Comparison of ENCODE assay signal across 8 cellular contexts in the genomic region with DNA sequence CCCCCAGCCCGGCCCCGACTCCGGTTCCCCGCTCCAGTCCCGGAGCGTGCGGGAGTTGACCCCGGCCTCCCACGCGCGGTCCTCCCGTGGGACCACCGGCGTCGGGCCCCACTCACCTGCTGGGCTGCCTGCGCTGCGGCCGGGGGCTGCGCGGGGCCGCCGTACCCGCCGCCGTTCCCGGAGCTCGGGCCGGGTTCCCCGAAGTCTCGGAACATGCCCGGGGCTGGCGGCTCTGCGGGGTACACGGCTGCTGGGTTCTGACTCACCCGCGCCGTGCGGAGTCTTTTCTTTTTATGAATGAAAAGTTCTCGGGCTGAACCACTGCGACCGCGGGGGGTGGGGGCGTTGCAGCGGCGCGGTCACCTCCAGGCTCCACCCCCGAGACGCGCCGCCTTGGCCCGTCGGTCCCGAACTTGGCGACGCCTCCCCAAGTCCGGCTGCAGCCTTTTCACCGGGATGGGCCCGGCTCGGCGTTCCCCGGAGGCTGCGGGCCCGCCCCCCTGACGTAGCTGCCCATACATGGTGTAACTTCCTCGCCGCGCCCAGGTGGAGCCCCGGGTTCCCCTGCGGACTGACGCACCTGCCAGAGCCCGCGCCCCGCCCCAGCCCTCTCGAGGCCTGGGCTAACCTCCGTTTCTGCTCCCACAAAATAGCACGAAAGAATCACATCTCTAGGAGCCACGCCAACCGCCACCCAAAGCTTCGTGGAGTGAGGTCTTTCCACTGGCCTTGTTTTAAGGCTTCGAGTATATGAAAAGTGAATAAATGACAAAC. TPM values are rescaled to one million over a fixed set of nuclear protein-coding genes. Genes with fewer than 3 reads are reported as not detected.
DNase-seq lines count a peak whose midpoint lies in the region; ATAC-seq and FAIRE-seq lines count a peak whose summit lies in the region.

A gene (minus strand): TSS at position 264 of the 774 bp plus-strand sequence. CDS start 49 bp downstream, at position 215.

- H3K27ac ChIP-seq in SJCRH30 (peak within 1 kb of the TSS; percentile 12; the same call in 1 of the 2 replicates), substantia nigra (ENCODE audit: low read depth, low read length, poor library complexity, severe bottlenecking) (peak within 1 kb of the TSS; percentile 17)

- peak within 1 kb of the TSS; percentile 59 for H3K4me3 ChIP-seq in SJCRH30

- in situ Hi-C loops in Caki2 (cut with HindIII; ENCODE audit: low pct_unique_long_range_greater_than_20kb, low sequenced_read_pairs): no loop called here

- no peak for FAIRE-seq in frontal cortex (lab: Jason Lieb, UNC)

- H3K9me3 ChIP-seq in SJCRH30 (replicated peaks): no peaks in the 10 kb centered on the region

- no peaks in the 10 kb centered on the region for H3K36me3 ChIP-seq in SJCRH30

- H3K4me1 ChIP-seq in SJCRH30: peaks cover 36% of the 10 kb centered on the region

- H3K27me3 ChIP-seq in SJCRH30: peaks cover 4% of the 10 kb centered on the region; the same call in 1 of the 2 replicates

- ATAC-seq in GM19468 (IDR thresholded peaks at IDR 0.05; ENCODE audit: extremely low read depth, unreplicated experiment): peak; percentile 23

- DNase-seq in Caki2 (ENCODE audit: low read depth) (peak; percentile 96), HS-5 (ENCODE audit: low read depth) (peak; percentile 92), SJCRH30 (peak; percentile 44 to 45), frontal cortex (ENCODE audit: low spot score in 2 of 2) (peak; percentile 76 to 94), nucleus accumbens (lab: John Stamatoyannopoulos, UW) (peak in 45 of 56 donors; percentile 15 to 95 (median 50)), substantia nigra (lab: John Stamatoyannopoulos, UW) (peak in 26 of 49 donors; percentile 6 to 95 (median 50))
- peak; percentile 76 to 97 (median 83) for DNase-seq in activated naive CD4-positive, alpha-beta T cell (lab: John Stamatoyannopoulos, UW)

RNA-seq across cellular contexts. Expression of the gene that starts here (rescaled TPM):
- 67.3 and 80.4 TPM in 2 replicates for total RNA-seq in Caki2 (2014; rRNA removed; shearing (Covaris generic); ENCODE audit: low replicate concordance)
- total RNA-seq in SJCRH30 (2014; rRNA removed; shearing (Covaris generic)): 1.5 and 1.9 TPM in 2 replicates
- total RNA-seq in frontal cortex: not detected

Comparison
In these comparisons a context has a peak if more than half of its experiments do, and no peak if none do; other contexts are left out.
1. Peak in every context shown above with its lines: DNase-seq, ATAC-seq, H3K4me3 ChIP-seq and H3K27ac ChIP-seq.
2. RNA of the gene that starts here (total RNA-seq): 67.3 to 80.4 TPM in Caki2; 1.5 to 1.9 TPM in SJCRH30 and not detected in frontal cortex (single experiment); every median in the first group is over 10 times any median in the second.
3. Peak in DNase-seq in frontal cortex; RNA of the gene not detected or under 1 TPM.
4. DNase-seq: peak in every context shown above with its lines; median percentile 96 in Caki2; 92 in HS-5; 85 in frontal cortex; 83 in activated naive CD4-positive, alpha-beta T cell; 50 in nucleus accumbens; 50 in substantia nigra; 44 in SJCRH30.